In genomic region chr9:128486201-128486600, GRCh38 we compare ENCODE assay signal across 23 cellular contexts. TPM values are rescaled to one million over a fixed set of nuclear protein-coding genes. Genes with fewer than 3 reads are reported as not detected.
DNase-seq lines count a peak whose midpoint lies in the region; ATAC-seq and TF ChIP-seq lines count a peak whose summit lies in the region.
"Had no signal": no experiment of that assay in that cellular context is flagged by ENCODE, and none has a peak within 500 bp of the region (broad histone marks: within the 10 kb centered on the region; RNA-seq: fewer than 3 reads in every experiment).

No MANE protein-coding gene starts in this region.

- H3K27ac ChIP-seq in HEK293 (ENCODE audit: extremely low read depth, low read depth, low read length) = no peak overlapping the region
- H3K27ac ChIP-seq: BLaER1 had no signal

- ATAC-seq in T-helper 17 cell (no peak), GM19467 (IDR thresholded peaks at IDR 0.05; ENCODE audit: unreplicated experiment) (no peak)
- ATAC-seq in stimulated activated effector memory CD8-positive, alpha-beta T cell treated with anti-CD3 and anti-CD28 coated beads, Interleukin-12 subunit alpha, Interleukin-12 subunit beta, amount 100 ng/mL, for 72 hours = no peak
- ATAC-seq: GM12878 had no signal

- H3K36me3 ChIP-seq in HEK293 (ENCODE audit: control insufficient read depth in 2 of 2, insufficient read depth in 1 of 2, low read length in 2 of 2) = peaks cover 20 to 90% of the 10 kb centered on the region in 2 experiments; a peak in 2 of 3 replicates

- H3K4me1 Mint-ChIP-seq in T-helper 17 cell = peaks cover 2% of the 10 kb centered on the region
- H3K4me1 Mint-ChIP-seq in stimulated activated effector memory CD8-positive, alpha-beta T cell treated with anti-CD3 and anti-CD28 coated beads, Interleukin-12 subunit alpha, Interleukin-12 subunit beta, amount 100 ng/mL, for 72 hours = no peaks in the 10 kb centered on the region
- H3K4me1 Mint-ChIP-seq: CD14-positive monocyte; CD4-positive, alpha-beta memory T cell; CD4-positive, CD25-positive, alpha-beta regulatory T cell; CD8-positive, alpha-beta memory T cell had no signal

- H3K27me3 Mint-ChIP-seq in T-helper 17 cell = no peaks in the 10 kb centered on the region
- H3K27me3 Mint-ChIP-seq: CD4-positive, alpha-beta memory T cell; CD4-positive, CD25-positive, alpha-beta regulatory T cell; CD8-positive, alpha-beta memory T cell had no signal

- no peaks in the 10 kb centered on the region for H3K4me1 ChIP-seq in HEK293 (ENCODE audit: control insufficient read depth, insufficient read depth, low read length)
- H3K4me1 ChIP-seq: BE2C, BLaER1 had no signal

- no peak for TF ChIP-seq CTCF in HEK293 (tag by site-specific recombination; IDR thresholded peaks at IDR 0.05)

- no peak for DNase-seq in T-helper 17 cell
- DNase-seq in stimulated activated effector memory CD8-positive, alpha-beta T cell treated with anti-CD3 and anti-CD28 coated beads, Interleukin-12 subunit alpha, Interleukin-12 subunit beta, amount 100 ng/mL, for 72 hours (ENCODE audit: low spot score in 2 of 2) = no peak
- no peak for DNase-seq in OCI-M1 (lab: John Stamatoyannopoulos, UW)
- DNase-seq: 8988T; ACHN; BE2C; C1 segment of cervical spinal cord; CD4-positive, alpha-beta memory T cell; CD4-positive, CD25-positive, alpha-beta regulatory T cell; CD8-positive, alpha-beta memory T cell; COR-L47; DMS 273 treated with DMSO at 0.1 percent for 48 hours; DMS153; DMS53; DMS79; DND-41; EL; GDM1 had no signal

- peaks cover 4% of the 10 kb centered on the region for H3K36me3 Mint-ChIP-seq in T-helper 17 cell (ENCODE audit: low read depth)
- peaks cover 91% of the 10 kb centered on the region for H3K36me3 Mint-ChIP-seq in stimulated activated effector memory CD8-positive, alpha-beta T cell treated with anti-CD3 and anti-CD28 coated beads, Interleukin-12 subunit alpha, Interleukin-12 subunit beta, amount 100 ng/mL, for 72 hours

- CTCF ChIA-PET in HEK293 (lab: Yijun Ruan, JAX) = no interaction called here

- no peaks in the 10 kb centered on the region for H3K9me3 Mint-ChIP-seq in stimulated activated effector memory CD8-positive, alpha-beta T cell treated with anti-CD3 and anti-CD28 coated beads, Interleukin-12 subunit alpha, Interleukin-12 subunit beta, amount 100 ng/mL, for 72 hours
- H3K9me3 Mint-ChIP-seq: CD14-positive monocyte; CD4-positive, alpha-beta memory T cell; CD4-positive, CD25-positive, alpha-beta regulatory T cell; CD8-positive, alpha-beta memory T cell had no signal

- POLR2A ChIA-PET in HEK293 (lab: Yijun Ruan, JAX) = no interaction called here

- H3K9me3 ChIP-seq in HEK293 (ENCODE audit: control insufficient read depth, insufficient read depth, low read depth, low read length) (no peaks in the 10 kb centered on the region), T-helper 17 cell (ENCODE audit: control insufficient read depth, low read length, poor library complexity, severe bottlenecking) (no peaks in the 10 kb centered on the region)
- H3K9me3 ChIP-seq: BE2C, BLaER1 had no signal

- no peak overlapping the region for H3K4me3 ChIP-seq in HEK293 (ENCODE audit: low read depth, low read length)
- H3K4me3 ChIP-seq: BLaER1, GM12878 had no signal

- H3K27ac Mint-ChIP-seq in T-helper 17 cell = peak overlapping the region; percentile 49
- peak overlapping the region; percentile 58 for H3K27ac Mint-ChIP-seq in stimulated activated effector memory CD8-positive, alpha-beta T cell treated with anti-CD3 and anti-CD28 coated beads, Interleukin-12 subunit alpha, Interleukin-12 subunit beta, amount 100 ng/mL, for 72 hours

- H3K4me3 Mint-ChIP-seq in T-helper 17 cell = no peak overlapping the region
- no peak overlapping the region for H3K4me3 Mint-ChIP-seq in stimulated activated effector memory CD8-positive, alpha-beta T cell treated with anti-CD3 and anti-CD28 coated beads, Interleukin-12 subunit alpha, Interleukin-12 subunit beta, amount 100 ng/mL, for 72 hours
- H3K4me3 Mint-ChIP-seq: CD14-positive monocyte; CD4-positive, alpha-beta memory T cell; CD4-positive, CD25-positive, alpha-beta regulatory T cell; CD8-positive, alpha-beta memory T cell had no signal

TF ChIP-seq in HEK293, 187 proteins besides CTCF, POLR2A, EP300 and RAD21:
- TF ChIP-seq ZFP3 (tag by site-specific recombination; IDR thresholded peaks at IDR 0.05; ENCODE audit: low read depth) (peak; percentile 72; the same call in 1 of the 2 replicates), ZNF677 (tag by site-specific recombination; IDR thresholded peaks at IDR 0.05) (no peak)
TF ChIP-seq in HEK293: peak in this region for 1.

RNA-seq across cellular contexts. Expression of gene GLE1, which starts 18.3 kb away (rescaled TPM):
- total RNA-seq in T-helper 17 cell = 10 to 100 TPM; 14.4 to 16.2 TPM

RNA-seq across cellular contexts. Expression of gene ODF2, which starts 30.4 kb away (rescaled TPM):
- total RNA-seq in T-helper 17 cell = 10 to 100 TPM; 26.2 to 29.1 TPM
